Comparison of ENCODE assay signal across 8 cellular contexts in genomic region chr15:38073278-38073930, GRCh38.
DNase-seq lines count a peak whose midpoint lies in the region; ATAC-seq and TF ChIP-seq lines count a peak whose summit lies in the region.

No MANE protein-coding gene starts in this region.

- CTCF ChIA-PET in HCT116 (lab: Charles Lee) = no interaction called here

- POLR2A ChIA-PET in HCT116 (lab: Charles Lee) = interaction anchor here (1.3 kb wide), 1 partner anchor 179 kb away, joined by 7 read pairs; the partner anchor contains the start of gene SPRED1
- POLR2A ChIA-PET in activated naive CD8-positive, alpha-beta T cell treated with anti-CD3 and anti-CD28 coated beads, Interleukin-2, amount 10 ng/mL, durations not matched to agents 7 days and 5 days (lab: Charles Lee) = no interaction called here

- no peak overlapping the region for H3K27ac Mint-ChIP-seq in activated naive CD8-positive, alpha-beta T cell treated with anti-CD3 and anti-CD28 coated beads, Interleukin-2, amount 10 ng/mL, durations not matched to agents 7 days and 5 days
- H3K27ac Mint-ChIP-seq in stimulated activated effector memory CD8-positive, alpha-beta T cell treated with anti-CD3 and anti-CD28 coated beads, Interleukin-12 subunit alpha, Interleukin-12 subunit beta, amount 100 ng/mL, for 72 hours = no peak overlapping the region

- DNase-seq in HCT116 (ENCODE audit: low read depth, low spot score) (peak; percentile 28), NCI-H1436 (lab: John Stamatoyannopoulos, UW) (no peak), epidermal melanocyte (ENCODE audit: insufficient read length, low spot score) (no peak), DMS153 (lab: John Stamatoyannopoulos, UW) (no peak)
- no peak for DNase-seq in activated naive CD8-positive, alpha-beta T cell treated with anti-CD3 and anti-CD28 coated beads, Interleukin-2, amount 10 ng/mL, durations not matched to agents 7 days and 5 days
- no peak for DNase-seq in stimulated activated effector memory CD8-positive, alpha-beta T cell treated with anti-CD3 and anti-CD28 coated beads, Interleukin-12 subunit alpha, Interleukin-12 subunit beta, amount 100 ng/mL, for 72 hours (ENCODE audit: low spot score in 2 of 2)

- H3K36me3 ChIP-seq in HCT116 (ENCODE audit: control insufficient read depth in 1 of 2, insufficient read depth in 2 of 2, low read length in 2 of 2) = no peaks in the 10 kb centered on the region
- H3K36me3 ChIP-seq in iPS-15b (ENCODE audit: control insufficient read depth, insufficient read depth, low read length) = no peaks in the 10 kb centered on the region

- no TSS peak for BruUV-seq in HCT116 (replicated peaks; lab: Mats Ljungman, UMichigan)

- intact Hi-C loops in HCT116 (cut with micrococcal nuclease) = loop anchor here (5.0 kb wide), 1 partner anchor 179 kb away; the partner anchor contains the start of gene SPRED1

- H3K4me3 Mint-ChIP-seq in activated naive CD8-positive, alpha-beta T cell treated with anti-CD3 and anti-CD28 coated beads, Interleukin-2, amount 10 ng/mL, durations not matched to agents 7 days and 5 days = peak overlapping the region; percentile 75
- peak overlapping the region; percentile 65 for H3K4me3 Mint-ChIP-seq in stimulated activated effector memory CD8-positive, alpha-beta T cell treated with anti-CD3 and anti-CD28 coated beads, Interleukin-12 subunit alpha, Interleukin-12 subunit beta, amount 100 ng/mL, for 72 hours

- peak; percentile 46 for ATAC-seq in HCT116
- ATAC-seq in activated naive CD8-positive, alpha-beta T cell treated with anti-CD3 and anti-CD28 coated beads, Interleukin-2, amount 10 ng/mL, durations not matched to agents 7 days and 5 days (ENCODE audit: low read depth) = no peak
- no peak for ATAC-seq in stimulated activated effector memory CD8-positive, alpha-beta T cell treated with anti-CD3 and anti-CD28 coated beads, Interleukin-12 subunit alpha, Interleukin-12 subunit beta, amount 100 ng/mL, for 72 hours
- ATAC-seq in activated CD4-positive, CD25-positive, alpha-beta regulatory T cell treated with anti-CD3 and anti-CD28 coated beads, Interleukin-2, amount 50 U/mL, for 24 hours = no peak

- H3K27ac ChIP-seq in HCT116 (ENCODE audit: low read depth, low read length) = peak overlapping the region; percentile 76

- TF ChIP-seq POLR2A in HCT116 (IDR thresholded peaks at IDR 0.05; ENCODE audit: borderline replicate concordance, extremely low read depth, insufficient read depth, insufficient read length) = peak; percentile 4

- H3K27me3 Mint-ChIP-seq in activated naive CD8-positive, alpha-beta T cell treated with anti-CD3 and anti-CD28 coated beads, Interleukin-2, amount 10 ng/mL, durations not matched to agents 7 days and 5 days = peaks cover 65% of the 10 kb centered on the region

- H3K9ac ChIP-seq in HCT116 (ENCODE audit: low read length) = peak overlapping the region; percentile 72
- H3K9ac ChIP-seq in iPS-15b (ENCODE audit: low read depth, low read length) = peak overlapping the region; percentile 61

- H3K36me3 Mint-ChIP-seq in activated naive CD8-positive, alpha-beta T cell treated with anti-CD3 and anti-CD28 coated beads, Interleukin-2, amount 10 ng/mL, durations not matched to agents 7 days and 5 days = no peaks in the 10 kb centered on the region
- H3K36me3 Mint-ChIP-seq in stimulated activated effector memory CD8-positive, alpha-beta T cell treated with anti-CD3 and anti-CD28 coated beads, Interleukin-12 subunit alpha, Interleukin-12 subunit beta, amount 100 ng/mL, for 72 hours = no peaks in the 10 kb centered on the region

- no peaks in the 10 kb centered on the region for H3K79me2 ChIP-seq in HCT116 (ENCODE audit: insufficient read depth, low read length)

- H3K9me3 ChIP-seq in HCT116 (ENCODE audit: control insufficient read depth in 1 of 2, insufficient read depth in 1 of 2, low read depth in 1 of 2, low read length in 2 of 2) (no peaks in the 10 kb centered on the region), iPS-15b (ENCODE audit: control insufficient read depth, insufficient read depth, low read length) (no peaks in the 10 kb centered on the region)

- peaks cover 27% of the 10 kb centered on the region for H3K4me1 Mint-ChIP-seq in activated naive CD8-positive, alpha-beta T cell treated with anti-CD3 and anti-CD28 coated beads, Interleukin-2, amount 10 ng/mL, durations not matched to agents 7 days and 5 days
- peaks cover 28% of the 10 kb centered on the region for H3K4me1 Mint-ChIP-seq in stimulated activated effector memory CD8-positive, alpha-beta T cell treated with anti-CD3 and anti-CD28 coated beads, Interleukin-12 subunit alpha, Interleukin-12 subunit beta, amount 100 ng/mL, for 72 hours

- H4K20me1 ChIP-seq in HCT116 (ENCODE audit: insufficient read depth) = no peaks in the 10 kb centered on the region

- H3K9me3 Mint-ChIP-seq in activated naive CD8-positive, alpha-beta T cell treated with anti-CD3 and anti-CD28 coated beads, Interleukin-2, amount 10 ng/mL, durations not matched to agents 7 days and 5 days = no peaks in the 10 kb centered on the region
- no peaks in the 10 kb centered on the region for H3K9me3 Mint-ChIP-seq in stimulated activated effector memory CD8-positive, alpha-beta T cell treated with anti-CD3 and anti-CD28 coated beads, Interleukin-12 subunit alpha, Interleukin-12 subunit beta, amount 100 ng/mL, for 72 hours

- peak overlapping the region; percentile 52 to 62 for H3K4me3 ChIP-seq in HCT116 (replicated peaks in 1 of 2; ENCODE audit: low read depth in 1 of 2, low read length in 2 of 2)
- peak overlapping the region; percentile 58 for H3K4me3 ChIP-seq in iPS-15b (ENCODE audit: low read depth, low read length)

- RAD21 ChIA-PET in HCT116 (lab: Charles Lee; ENCODE audit: low non-redundant PET in 1 of 2, low total read pairs in 2 of 2, uncharacterized antibody in 2 of 2, unreplicated experiment in 2 of 2) = no interaction called here

- no peak for TF ChIP-seq RAD21 in HCT116 (IDR thresholded peaks at IDR 0.05; ENCODE audit: low read depth)

- peaks cover 26 to 35% of the 10 kb centered on the region in 2 experiments for H3K4me1 ChIP-seq in HCT116 (ENCODE audit: control insufficient read depth in 1 of 2, insufficient read depth in 2 of 2, low read length in 2 of 2)
- H3K4me1 ChIP-seq in iPS-15b (ENCODE audit: control insufficient read depth, insufficient read depth, low read length) = peaks cover 7% of the 10 kb centered on the region

- H3K27me3 ChIP-seq in HCT116 (ENCODE audit: insufficient read depth, low read length) (no peaks in the 10 kb centered on the region), iPS-15b (ENCODE audit: control insufficient read depth, insufficient read depth, low read length) (peaks cover 58% of the 10 kb centered on the region)

- no peak for TF ChIP-seq CTCF in HCT116 (IDR thresholded peaks at IDR 0.05 in 2 of 3, conservative IDR thresholded peaks at IDR 0.05 in 1 of 3; ENCODE audit: borderline replicate concordance in 1 of 3, insufficient read depth in 1 of 3, low read depth in 2 of 3, low read length in 2 of 3)

- H3K9me2 ChIP-seq in HCT116 (ENCODE audit: insufficient read depth) = no peaks in the 10 kb centered on the region

- H2AFZ ChIP-seq in HCT116 (ENCODE audit: low read depth, low read length, poor library complexity, severe bottlenecking) = peak overlapping the region; percentile 84

- H3K4me2 ChIP-seq in HCT116 (ENCODE audit: low read length) = peak overlapping the region; percentile 89

TF ChIP-seq in HCT116, 20 proteins besides CTCF, POLR2A, EP300 and RAD21 (continues in another document):
- no peak for TF ChIP-seq ZBTB33 (IDR thresholded peaks at IDR 0.05; ENCODE audit: extremely low read depth, insufficient replicate concordance, low read length)
- no peak for TF ChIP-seq SP1 (IDR thresholded peaks at IDR 0.05; ENCODE audit: low read depth)
- no peak for TF ChIP-seq SRF (IDR thresholded peaks at IDR 0.05; ENCODE audit: low read depth)
- TF ChIP-seq EGR1 (IDR thresholded peaks at IDR 0.05; ENCODE audit: low read depth) = no peak
- no peak for TF ChIP-seq ELF1 (IDR thresholded peaks at IDR 0.05; ENCODE audit: borderline replicate concordance, low read depth)
- TF ChIP-seq CBX3 (IDR thresholded peaks at IDR 0.05; ENCODE audit: low read depth) = no peak
- no peak for TF ChIP-seq TCF7L2 (IDR thresholded peaks at IDR 0.05; ENCODE audit: borderline replicate concordance, extremely low read depth, insufficient read depth, insufficient read length)
- TF ChIP-seq ZFX (IDR thresholded peaks at IDR 0.05) = no peak
- TF ChIP-seq CEBPB (IDR thresholded peaks at IDR 0.05; ENCODE audit: low read depth) = no peak
- TF ChIP-seq POLR2AphosphoS5 (IDR thresholded peaks at IDR 0.05; ENCODE audit: low read depth, low read length) = no peak
- no peak for TF ChIP-seq EZH2 (IDR thresholded peaks at IDR 0.05)
- TF ChIP-seq EZH2phosphoT487 (IDR thresholded peaks at IDR 0.05; ENCODE audit: borderline replicate concordance) = no peak
- no peak for TF ChIP-seq ZNF274 (IDR thresholded peaks at IDR 0.05; ENCODE audit: low read depth, low read length)
- TF ChIP-seq MAX (IDR thresholded peaks at IDR 0.05) = no peak
- no peak for TF ChIP-seq JUND (IDR thresholded peaks at IDR 0.05)
- TF ChIP-seq YY1 (IDR thresholded peaks at IDR 0.05; ENCODE audit: extremely low read depth, insufficient replicate concordance, low read depth, low read length) = no peak
- TF ChIP-seq FOSL1 (IDR thresholded peaks at IDR 0.05; ENCODE audit: low read depth) = no peak
- no peak for TF ChIP-seq SIN3A (IDR thresholded peaks at IDR 0.05; ENCODE audit: low read depth)
